Comparison of ENCODE assay signal across 1 cellular context in genomic region chr2:201233192-201234166, GRCh38.
TF ChIP-seq lines count a peak whose summit lies in the region.

No MANE protein-coding gene starts in this region.

TF ChIP-seq in HepG2, 621 proteins besides CTCF, POLR2A, EP300 and RAD21 (continued from another document and continues in another):
- TF ChIP-seq FOXO1 (CRISPR knock-in tag; IDR thresholded peaks at IDR 0.05): peak; percentile 53; the same call in 1 of the 2 replicates
- TF ChIP-seq SMAD3 (CRISPR knock-in tag; IDR thresholded peaks at IDR 0.05): peak; percentile 18
- TF ChIP-seq SAFB2 (CRISPR knock-in tag; IDR thresholded peaks at IDR 0.05; ENCODE audit: borderline replicate concordance, low read depth): no peak
- peak; percentile 66; the same call in 1 of the 2 replicates for TF ChIP-seq HNF1B (CRISPR knock-in tag; IDR thresholded peaks at IDR 0.05)
- TF ChIP-seq ZBTB14 (CRISPR knock-in tag; IDR thresholded peaks at IDR 0.05): no peak
- TF ChIP-seq PPARG (CRISPR knock-in tag; conservative IDR thresholded peaks at IDR 0.05): no peak; the same call in 1 of the 2 replicates
- no peak for TF ChIP-seq GTF3A (CRISPR knock-in tag; conservative IDR thresholded peaks at IDR 0.05)
- TF ChIP-seq ZNF326 (CRISPR knock-in tag; IDR thresholded peaks at IDR 0.05; ENCODE audit: borderline replicate concordance): no peak
- peak; percentile 83 for TF ChIP-seq MNT (IDR thresholded peaks at IDR 0.05)
- TF ChIP-seq ZIK1 (CRISPR knock-in tag; IDR thresholded peaks at IDR 0.05; ENCODE audit: borderline replicate concordance, low read depth): no peak
- TF ChIP-seq AHDC1 (CRISPR knock-in tag; IDR thresholded peaks at IDR 0.05; ENCODE audit: borderline replicate concordance): peak; percentile 42; the same call in 1 of the 2 replicates
- peak; percentile 60 for TF ChIP-seq HOXA3 (CRISPR knock-in tag; IDR thresholded peaks at IDR 0.05)
- no peak for TF ChIP-seq ELF4 (CRISPR knock-in tag; IDR thresholded peaks at IDR 0.05; ENCODE audit: borderline replicate concordance)
- no peak for TF ChIP-seq SMC3 (IDR thresholded peaks at IDR 0.05; ENCODE audit: low read length)
- TF ChIP-seq REPIN1 (CRISPR knock-in tag; IDR thresholded peaks at IDR 0.05; ENCODE audit: borderline replicate concordance, low read depth): 0 out of 2 replicates have a peak, but pooled peaks have one; percentile 45
- no peak for TF ChIP-seq ZNF225 (CRISPR knock-in tag; IDR thresholded peaks at IDR 0.05)
- no peak for TF ChIP-seq NRL (CRISPR knock-in tag; IDR thresholded peaks at IDR 0.05; ENCODE audit: borderline replicate concordance)
- peak; percentile 45; the same call in 1 of the 2 replicates for TF ChIP-seq ZNF619 (CRISPR knock-in tag; IDR thresholded peaks at IDR 0.05)
- TF ChIP-seq HMGA1 (CRISPR knock-in tag; conservative IDR thresholded peaks at IDR 0.05): no peak
- TF ChIP-seq KLF11 (CRISPR knock-in tag; IDR thresholded peaks at IDR 0.05): no peak; the same call in 1 of the 2 replicates
- TF ChIP-seq EED (CRISPR knock-in tag; IDR thresholded peaks at IDR 0.05): no peak
- TF ChIP-seq UBTF (CRISPR knock-in tag; IDR thresholded peaks at IDR 0.05): no peak; the same call in 1 of the 2 replicates
- no peak for TF ChIP-seq DNMT1 (CRISPR knock-in tag; IDR thresholded peaks at IDR 0.05)
- TF ChIP-seq ZNF607 (CRISPR knock-in tag; IDR thresholded peaks at IDR 0.05; ENCODE audit: borderline replicate concordance): 0 out of 2 replicates have a peak, but pooled peaks have one; percentile 27
- no peak for TF ChIP-seq REL (CRISPR knock-in tag; conservative IDR thresholded peaks at IDR 0.05)
- TF ChIP-seq KDM6A (CRISPR knock-in tag; IDR thresholded peaks at IDR 0.05; ENCODE audit: low read depth): no peak
- TF ChIP-seq GMEB1 (CRISPR knock-in tag; IDR thresholded peaks at IDR 0.05; ENCODE audit: borderline replicate concordance): no peak; the same call in 1 of the 2 replicates
- no peak for TF ChIP-seq CEBPB (IDR thresholded peaks at IDR 0.05; ENCODE audit: borderline replicate concordance, low read depth, low read length)
- peak; percentile 98 for TF ChIP-seq SAP130 (CRISPR knock-in tag; IDR thresholded peaks at IDR 0.05; ENCODE audit: low read depth)
- TF ChIP-seq ZNF530 (CRISPR knock-in tag; IDR thresholded peaks at IDR 0.05; ENCODE audit: low read depth): no peak; the same call in 1 of the 2 replicates
- no peak; the same call in 1 of the 2 replicates for TF ChIP-seq KAT7 (CRISPR knock-in tag; IDR thresholded peaks at IDR 0.05; ENCODE audit: borderline replicate concordance)
- no peak for TF ChIP-seq FUBP1 (CRISPR knock-in tag; IDR thresholded peaks at IDR 0.05; ENCODE audit: borderline replicate concordance)
- no peak for TF ChIP-seq ZNF800 (CRISPR knock-in tag; IDR thresholded peaks at IDR 0.05)
- peak; percentile 87; the same call in 1 of the 2 replicates for TF ChIP-seq ZKSCAN5 (CRISPR knock-in tag; IDR thresholded peaks at IDR 0.05)
- TF ChIP-seq BRCA1 (CRISPR knock-in tag; IDR thresholded peaks at IDR 0.05): no peak
- TF ChIP-seq ZBTB3 (CRISPR knock-in tag; IDR thresholded peaks at IDR 0.05; ENCODE audit: borderline replicate concordance, low read depth): no peak
- TF ChIP-seq TEF (CRISPR knock-in tag; IDR thresholded peaks at IDR 0.05): no peak
- 0 out of 2 replicates have a peak, but pooled peaks have one; percentile 59 for TF ChIP-seq THYN1 (CRISPR knock-in tag; IDR thresholded peaks at IDR 0.05; ENCODE audit: borderline replicate concordance, low read depth)
- no peak for TF ChIP-seq ARID2 (CRISPR knock-in tag; IDR thresholded peaks at IDR 0.05; ENCODE audit: borderline replicate concordance)
- TF ChIP-seq ZNF446 (CRISPR knock-in tag; IDR thresholded peaks at IDR 0.05): no peak
- TF ChIP-seq SIN3A (IDR thresholded peaks at IDR 0.05; ENCODE audit: borderline replicate concordance, low read depth, low read length): peak; percentile 96
- peak; percentile 83; the same call in 1 of the 2 replicates for TF ChIP-seq ZNF775 (CRISPR knock-in tag; IDR thresholded peaks at IDR 0.05; ENCODE audit: borderline replicate concordance)
- TF ChIP-seq CENPT (CRISPR knock-in tag; IDR thresholded peaks at IDR 0.05; ENCODE audit: low read depth): no peak
- TF ChIP-seq ZNF121 (CRISPR knock-in tag; IDR thresholded peaks at IDR 0.05): no peak
- peak; percentile 43; the same call in 1 of the 2 replicates for TF ChIP-seq ZFX (CRISPR knock-in tag; IDR thresholded peaks at IDR 0.05; ENCODE audit: low read depth)
- TF ChIP-seq ZNF496 (CRISPR knock-in tag; IDR thresholded peaks at IDR 0.05; ENCODE audit: insufficient replicate concordance): no peak
- TF ChIP-seq JUN (CRISPR knock-in tag; IDR thresholded peaks at IDR 0.05): no peak
